1 cellular context compared by ENCODE assay signal in the genomic region with DNA sequence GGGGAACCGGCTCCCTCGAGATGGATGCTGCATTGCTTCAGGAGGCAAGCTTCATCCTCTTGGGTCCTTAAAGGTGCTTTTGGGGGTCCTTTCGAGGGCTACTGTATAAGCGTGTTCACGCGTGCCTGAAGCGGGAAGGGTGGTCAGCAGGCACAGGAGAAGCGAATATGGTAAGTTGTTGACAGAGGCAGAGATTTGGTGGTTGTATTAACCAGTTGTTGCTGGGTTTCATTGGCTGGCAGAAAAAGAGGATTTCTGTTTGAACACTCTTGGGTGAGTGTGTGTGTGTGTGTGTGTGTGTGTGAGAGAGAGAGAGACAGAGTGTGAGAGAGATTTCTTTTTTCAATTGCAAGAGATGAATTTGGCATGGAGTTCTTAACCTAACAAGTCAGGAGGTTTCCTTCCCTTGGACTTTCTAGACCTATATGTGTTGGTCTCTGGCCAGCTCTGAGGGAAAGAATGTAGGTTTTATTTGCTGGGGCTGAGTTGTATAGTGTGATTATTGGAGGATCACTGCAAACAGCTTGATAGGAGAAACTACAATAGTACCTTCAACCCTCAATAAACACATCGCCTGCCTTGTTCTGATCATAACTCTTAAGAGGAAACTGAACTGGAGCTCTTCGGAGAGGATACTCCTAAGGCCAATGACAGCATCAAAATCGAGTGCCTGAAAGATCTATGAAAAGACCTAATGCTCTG.
TF ChIP-seq lines count a peak whose summit lies in the region.

No MANE protein-coding gene starts in this region.

TF ChIP-seq in endothelial cell of umbilical vein, 7 proteins besides CTCF, POLR2A, EP300 and RAD21:
- TF ChIP-seq POLR2AphosphoS5 (IDR thresholded peaks at IDR 0.05; ENCODE audit: insufficient read depth, low read depth, low read length) (no peak), GATA2 (IDR thresholded peaks at IDR 0.05; ENCODE audit: insufficient read depth, insufficient read length, low read depth, low read length) (no peak), EZH2 (IDR thresholded peaks at IDR 0.05; ENCODE audit: borderline replicate concordance, low read depth, low read length, severe bottlenecking) (no peak), MYC (IDR thresholded peaks at IDR 0.05; ENCODE audit: low read depth, low read length) (no peak)
- TF ChIP-seq, protein P1, sequence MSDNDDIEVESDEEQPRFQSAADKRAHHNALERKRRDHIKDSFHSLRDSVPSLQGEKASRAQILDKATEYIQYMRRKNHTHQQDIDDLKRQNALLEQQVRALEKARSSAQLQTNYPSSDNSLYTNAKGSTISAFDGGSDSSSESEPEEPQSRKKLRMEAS (IDR thresholded peaks at IDR 0.05; ENCODE audit: insufficient read depth, insufficient read length), result no peak
